In genomic region chr5:81850494-81850893, GRCh38 we compare ENCODE assay signal across 8 cellular contexts.
DNase-seq lines count a peak whose midpoint lies in the region; ATAC-seq and TF ChIP-seq lines count a peak whose summit lies in the region.

No MANE protein-coding gene starts in this region.

- TF ChIP-seq CTCF in AG04450 (IDR thresholded peaks at IDR 0.05; ENCODE audit: low read depth, low read length) (no peak), natural killer cell (IDR thresholded peaks at IDR 0.05) (no peak)

- intact Hi-C loops in natural killer cell (cut with micrococcal nuclease): loop anchor here (5.0 to 10.0 kb wide), 3 partner anchors 122 to 343 kb away; partner anchors contain the start of gene ATG10

- peaks cover 59% of the 10 kb centered on the region for H3K4me1 ChIP-seq in HUES64 (ENCODE audit: insufficient read depth, low read length)

- POLR2A ChIA-PET in AG04450 (lab: Yijun Ruan, JAX): interaction anchor here (0.6 to 3.4 kb wide), 3 partner anchors 62 to 314 kb away, joined by 3 to 199 read pairs (median 32); partner anchors contain the start of gene SSBP2

- H3K27me3 Mint-ChIP-seq in central memory CD8-positive, alpha-beta T cell: no peaks in the 10 kb centered on the region
- H3K27me3 Mint-ChIP-seq in natural killer cell (ENCODE audit: low read depth in 2 of 2): peaks cover 4 to 16% of the 10 kb centered on the region in 2 donors

- peak overlapping the region; percentile 83; the same call in 1 of the 2 replicates for H3K9ac ChIP-seq in HUES64 (ENCODE audit: low read depth, low read length)

- peak overlapping the region; percentile 90 for H3K27ac Mint-ChIP-seq in central memory CD8-positive, alpha-beta T cell (ENCODE audit: low read depth)
- peak overlapping the region in 1 of 2 donors; percentile 95 for H3K27ac Mint-ChIP-seq in natural killer cell

- H3K4me3 ChIP-seq in AG04450 (ENCODE audit: low read depth, low read length) (no peak overlapping the region), HUES64 (ENCODE audit: low read length) (no peak overlapping the region)

- H3K27me3 ChIP-seq in AG04450 (ENCODE audit: control insufficient read depth, insufficient read depth, low read length) (no peaks in the 10 kb centered on the region), HUES64 (ENCODE audit: insufficient read depth, low read length) (no peaks in the 10 kb centered on the region)

- H3K36me3 Mint-ChIP-seq in central memory CD8-positive, alpha-beta T cell (ENCODE audit: insufficient read depth): peaks cover 9% of the 10 kb centered on the region
- no peaks in the 10 kb centered on the region for H3K36me3 Mint-ChIP-seq in natural killer cell

- no peaks in the 10 kb centered on the region for H3K36me3 ChIP-seq in HUES64 (ENCODE audit: insufficient read depth, low read length)

- 84% methylated on average over 4 of the region's 4 CpGs for WGBS in HUES64

- H3K4me1 Mint-ChIP-seq in central memory CD8-positive, alpha-beta T cell: peaks cover 30% of the 10 kb centered on the region
- H3K4me1 Mint-ChIP-seq in natural killer cell: peaks cover 32 to 33% of the 10 kb centered on the region in 2 donors

- no peak for ATAC-seq in central memory CD8-positive, alpha-beta T cell (replicated peaks; ENCODE audit: extremely low read depth, poor library complexity, severe bottlenecking)
- ATAC-seq in natural killer cell (no peak), HG02763 (IDR thresholded peaks at IDR 0.05; ENCODE audit: unreplicated experiment) (no peak)

- H3K9me3 ChIP-seq in AG04450 (ENCODE audit: control insufficient read depth, insufficient read depth, low read length) (no peaks in the 10 kb centered on the region), HUES64 (ENCODE audit: insufficient read depth, low read depth, low read length) (no peaks in the 10 kb centered on the region)

- DNase-seq in AG04450 (ENCODE audit: low read depth, low spot score): no peak
- DNase-seq in central memory CD8-positive, alpha-beta T cell (ENCODE audit: low spot score in 2 of 2): no peak
- DNase-seq in natural killer cell: no peak
- DNase-seq in NCI-H82 (lab: John Stamatoyannopoulos, UW): no peak
- no peak for DNase-seq in COLO668 (lab: John Stamatoyannopoulos, UW; ENCODE audit: unreplicated experiment)
- DNase-seq in NCI-H510A (lab: John Stamatoyannopoulos, UW): no peak

- H3K4me3 Mint-ChIP-seq in central memory CD8-positive, alpha-beta T cell: peak overlapping the region; percentile 88
- H3K4me3 Mint-ChIP-seq in natural killer cell: peak overlapping the region; percentile 99

- H3K9me3 Mint-ChIP-seq in central memory CD8-positive, alpha-beta T cell: no peaks in the 10 kb centered on the region
- no peaks in the 10 kb centered on the region for H3K9me3 Mint-ChIP-seq in natural killer cell

- H3K27ac ChIP-seq in AG04450 (ENCODE audit: low read depth, low read length) (peak overlapping the region; percentile 66), HUES64 (ENCODE audit: low read depth, low read length) (peak overlapping the region; percentile 98)

- CTCF ChIA-PET in AG04450 (lab: Charles Lee): interaction anchor here (1.5 to 1.7 kb wide), 5 partner anchors 12 to 425 kb away, joined by 3 to 8 read pairs (median 4); no protein-coding TSS in a partner anchor
